In the genomic region with DNA sequence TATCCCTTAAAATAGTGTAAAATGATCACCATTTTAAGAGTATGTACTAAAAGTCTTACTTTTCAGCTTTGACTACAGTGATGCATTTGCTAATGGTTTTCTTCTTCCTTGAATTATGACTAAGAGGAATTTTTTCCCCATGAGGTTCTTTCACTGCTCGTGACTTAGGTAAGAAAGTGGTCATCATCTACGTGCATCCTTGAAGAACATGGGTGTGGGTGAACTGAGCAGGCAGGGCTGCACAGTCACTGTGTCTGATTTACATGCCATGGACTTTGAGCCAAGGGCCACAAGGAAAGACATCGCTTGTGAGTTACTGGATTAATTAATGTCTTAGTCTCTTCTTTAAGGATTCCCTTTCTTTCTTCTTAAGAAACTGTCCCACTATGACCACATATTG, we compare ENCODE assay signal across 27 cellular contexts. TPM values are rescaled to one million over a fixed set of nuclear protein-coding genes. Genes with fewer than 3 reads are reported as not detected.
A peak's percentile ranks its signal among the peaks of the same experiment; 100 is the strongest.
DNase-seq lines count a peak whose midpoint lies in the region; ATAC-seq and TF ChIP-seq lines count a peak whose summit lies in the region.
"Had no signal": no experiment of that assay in that cellular context is flagged by ENCODE, and none has a peak within 500 bp of the region (broad histone marks: within the 10 kb centered on the region; RNA-seq: fewer than 3 reads in every experiment).

No MANE protein-coding gene starts in this region.

- POLR2A ChIA-PET in HEK293T (lab: Yijun Ruan, JAX) = no interaction called here

- CTCF ChIA-PET in HEK293T (lab: Yijun Ruan, JAX) = no interaction called here

- no peak for TF ChIP-seq POLR2A in stomach (IDR thresholded peaks at IDR 0.05)

- H3K36me3 ChIP-seq in brain microvascular endothelial cell (replicated peaks) (no peaks in the 10 kb centered on the region), stomach (no peaks in the 10 kb centered on the region)
- H3K36me3 ChIP-seq: BLaER1 treated with 17β-estradiol and CSF1 and Interleukin-3, amounts not matched to agents 10 nM and 100 nM; lower lobe of right lung; prostate gland; tibial artery had no signal

- peak; percentile 83 for ATAC-seq in foreskin keratinocyte
- no peak for ATAC-seq in GM18520 (IDR thresholded peaks at IDR 0.05; ENCODE audit: unreplicated experiment)
- ATAC-seq: activated CD4-positive, CD25-positive, alpha-beta regulatory T cell treated with anti-CD3 and anti-CD28 coated beads, Interleukin-2, amount 50 U/mL, for 24 hours; lower lobe of right lung; natural killer cell; PC-3; Right ventricle myocardium inferior; sciatic nerve; SK-N-SH treated with all-trans-retinoic acid at 6 μM for 48 hours had no signal

- H3K27me3 ChIP-seq in brain microvascular endothelial cell (replicated peaks) (no peaks in the 10 kb centered on the region), foreskin keratinocyte (no peaks in the 10 kb centered on the region), stomach (no peaks in the 10 kb centered on the region)
- H3K27me3 ChIP-seq: BLaER1 treated with 17β-estradiol and CSF1 and Interleukin-3, amounts not matched to agents 10 nM and 100 nM; tibial artery had no signal

- no peaks in the 10 kb centered on the region for H3K9me3 ChIP-seq in stomach
- H3K9me3 ChIP-seq: lower lobe of right lung, prostate gland, tibial artery had no signal

- in situ Hi-C loops in brain microvascular endothelial cell (cut with HindIII; ENCODE audit: low pct_ligation_motif_present, low sequenced_read_pairs) = no loop called here

- no peak for TF ChIP-seq CTCF in brain microvascular endothelial cell (IDR thresholded peaks at IDR 0.05; ENCODE audit: low read depth, low read length, missing control alignments)
- no peak for TF ChIP-seq CTCF in foreskin keratinocyte (conservative IDR thresholded peaks at IDR 0.05)
- no peak for TF ChIP-seq CTCF in stomach (IDR thresholded peaks at IDR 0.05)

- DNase-seq in HT1080 (ENCODE audit: low read depth) = peak; percentile 40
- DNase-seq in brain microvascular endothelial cell = peak; percentile 12
- DNase-seq in foreskin keratinocyte = peak; percentile 38 to 83
- DNase-seq in NCI-H748 treated with DMSO at 0.1 percent for 48 hours (lab: John Stamatoyannopoulos, UW) = no peak
- DNase-seq in HEK293T (ENCODE audit: extremely low spot score) = no peak
- no peak for DNase-seq in stomach
- DNase-seq: activated CD4-positive, alpha-beta memory T cell treated with anti-CD3 and anti-CD28 coated beads for 36 hours; activated naive CD4-positive, alpha-beta T cell; activated T-cell treated with anti-CD3 and anti-CD28 coated beads, Interleukin-2, amount 50 U/mL, for 72 hours; GOT3; KG1; lower lobe of right lung; MM.1S; natural killer cell; NCI-H1930; NCI-H524; nucleus accumbens; PC-3; stimulated activated CD4-positive, alpha-beta T cell treated with anti-CD3 and anti-CD28 coated beads, Interleukin-4, amount 100 ng/mL, for 1 hour; tibial artery had no signal

- H3K27ac ChIP-seq in brain microvascular endothelial cell (no peak overlapping the region), foreskin keratinocyte (peak overlapping the region; percentile 70), stomach (no peak overlapping the region)
- H3K27ac ChIP-seq: BLaER1 treated with 17β-estradiol and CSF1 and Interleukin-3, amounts not matched to agents 10 nM and 100 nM; lower lobe of right lung; prostate gland; tibial artery had no signal

- intact Hi-C loops in stomach (cut with DNase I; ENCODE audit: low total_unique reads) = no loop called here

- 86 to 95% (median 91%) methylated on average over 3 of the region's 3 CpGs for WGBS in stomach, 5 donors

- no peak for TF ChIP-seq EP300 in stomach (IDR thresholded peaks at IDR 0.05)

- H3K4me1 ChIP-seq in foreskin keratinocyte = peaks cover 3% of the 10 kb centered on the region
- H3K4me1 ChIP-seq in stomach = peaks cover 0 to 7% (median 0%) of the 10 kb centered on the region in 4 donors
- H3K4me1 ChIP-seq: prostate gland, tibial artery had no signal

- no peak overlapping the region for H3K4me3 ChIP-seq in brain microvascular endothelial cell (ENCODE audit: low read depth, low read length)
- no peak overlapping the region for H3K4me3 ChIP-seq in stomach
- H3K4me3 ChIP-seq: BLaER1 treated with 17β-estradiol and CSF1 and Interleukin-3, amounts not matched to agents 10 nM and 100 nM; lower lobe of right lung; prostate gland; tibial artery had no signal

TF ChIP-seq in HEK293T, 16 proteins besides CTCF, POLR2A, EP300 and RAD21:
- TF ChIP-seq ZNF384 (IDR thresholded peaks at IDR 0.05) (no peak), BHLHE40 (IDR thresholded peaks at IDR 0.05; ENCODE audit: borderline replicate concordance) (no peak), FOXA1 (IDR thresholded peaks at IDR 0.05) (no peak)

RNA-seq across cellular contexts. Expression of a gene that starts 33.3 kb away (rescaled TPM):
- 11.2 and 12.5 TPM in 2 replicates for total RNA-seq in HT1080 (2014; rRNA removed; shearing (Covaris generic))
- 13.9 and 17.2 TPM in 2 replicates for polyA plus RNA-seq in HT1080 (2015; cell fraction: cytosol; rRNA removed)
- 8.6 and 10.4 TPM in 2 replicates for polyA plus RNA-seq in HT1080 (2015; cell fraction: nucleus; rRNA removed)
- total RNA-seq in foreskin keratinocyte = 17.6 and 27.1 TPM in 2 replicates
- 22.8 and 34.0 TPM in 2 replicates for polyA plus RNA-seq in foreskin keratinocyte
- total RNA-seq in stomach = 10 to 100 TPM in 1 of 5 donors, 1 to 10 TPM in 2, under 1 TPM in 1, not detected in 1; 0.87 to 35.5 (median 5.5) TPM
- 10 to 100 TPM; 28.3 to 43.1 (median 41.9) TPM for polyA plus RNA-seq in stomach

RNA-seq across cellular contexts. Expression of a gene that starts 35.3 kb away (rescaled TPM):
- 11.5 and 17.2 TPM in 2 replicates for total RNA-seq in HT1080 (2014; rRNA removed; shearing (Covaris generic))
- 12.8 TPM in 2 replicates for polyA plus RNA-seq in HT1080 (2015; cell fraction: cytosol; rRNA removed)
- polyA plus RNA-seq in HT1080 (2015; cell fraction: nucleus; rRNA removed) = 19.7 and 20.3 TPM in 2 replicates
- 18.6 and 18.8 TPM in 2 replicates for total RNA-seq in foreskin keratinocyte
- 9.1 and 9.3 TPM in 2 replicates for polyA plus RNA-seq in foreskin keratinocyte
- 10 to 100 TPM in 4 of 5 donors, 1 to 10 TPM in 1; 4.9 to 25.5 (median 19.4) TPM for total RNA-seq in stomach
- polyA plus RNA-seq in stomach = 10 to 100 TPM; 11.4 to 18.8 (median 13.0) TPM

Comparison
In these comparisons a context has a peak if more than half of its experiments do, and no peak if none do; other contexts are left out.
1. DNase-seq: peak in HT1080 (single experiment), brain microvascular endothelial cell (single experiment) and foreskin keratinocyte (2 of 2); none in NCI-H748 treated with DMSO at 0.1 percent for 48 hours (single experiment), HEK293T (single experiment) and stomach (single experiment).